ENCODE assay signal across 9 cellular contexts in the genomic region with DNA sequence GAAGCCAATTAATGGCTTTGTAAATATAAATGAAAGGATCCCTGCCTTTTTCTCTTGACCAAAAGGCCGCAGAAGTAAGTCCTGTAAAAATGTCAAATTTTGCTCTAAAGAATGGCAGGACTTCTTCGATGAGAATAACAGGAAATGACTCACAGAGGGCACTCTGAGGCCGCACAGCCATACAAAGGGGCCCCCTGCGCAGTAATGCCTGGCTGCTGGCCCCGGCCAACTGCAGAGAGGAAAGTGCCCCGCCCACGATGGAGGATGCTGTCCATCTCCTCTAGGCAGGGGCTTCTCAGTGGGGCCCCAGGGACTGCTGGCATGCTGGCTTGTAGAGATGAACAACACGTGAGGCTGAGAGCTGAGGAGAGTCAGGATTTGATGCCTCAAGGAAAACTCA. TPM values are rescaled to one million over a fixed set of nuclear protein-coding genes. Genes with fewer than 3 reads are reported as not detected.
DNase-seq lines count a peak whose midpoint lies in the region; TF ChIP-seq lines count a peak whose summit lies in the region.
"Had no signal": no experiment of that assay in that cellular context is flagged by ENCODE, and none has a peak within 500 bp of the region (broad histone marks: within the 10 kb centered on the region; RNA-seq: fewer than 3 reads in every experiment).

No MANE protein-coding gene starts in this region.

- H3K4me3 Mint-ChIP-seq in CD14-positive monocyte: peak overlapping the region in 1 of 2 donors; percentile 67

- no peaks in the 10 kb centered on the region for H3K9me3 Mint-ChIP-seq in CD14-positive monocyte

- H3K27me3 ChIP-seq in cardiac muscle cell: peaks cover 2% of the 10 kb centered on the region
- no peaks in the 10 kb centered on the region for H3K27me3 ChIP-seq in spleen (replicated peaks in 1 of 7)

- DNase-seq in CD14-positive monocyte (ENCODE audit: low spot score) (peak; percentile 52), HT1080 (ENCODE audit: low read depth) (peak; percentile 85), cardiac muscle cell (ENCODE audit: low read depth in 1 of 2, low spot score in 1 of 2) (peak; percentile 1 to 96), spleen (peak; percentile 80), caudate nucleus (lab: John Stamatoyannopoulos, UW) (no peak), cerebellar cortex (ENCODE audit: low spot score) (no peak), GM20000 (ENCODE audit: low spot score) (no peak)
- peak; percentile 38 to 46 for DNase-seq in activated CD4-positive, alpha-beta T cell treated with anti-CD3 and anti-CD28 coated beads, Interleukin-2, amount 50 U/mL, for 48 hours

- 3 to 7% (median 6%) methylated on average over 8 of the region's 8 CpGs for WGBS in spleen, 5 donors

- H3K36me3 Mint-ChIP-seq in CD14-positive monocyte: peaks cover 0 to 3% of the 10 kb centered on the region in 2 donors

- peaks cover 0 to 2% (median 2%) of the 10 kb centered on the region in 3 donors for H3K27me3 Mint-ChIP-seq in CD14-positive monocyte (ENCODE audit: low read depth in 3 of 3)

- no peaks in the 10 kb centered on the region for H3K4me1 ChIP-seq in cardiac muscle cell (ENCODE audit: low read depth)
- H3K4me1 ChIP-seq in spleen: peaks cover 0 to 10% (median 7%) of the 10 kb centered on the region in 6 donors

- H3K4me3 ChIP-seq in cardiac muscle cell: no peak overlapping the region
- H3K4me3 ChIP-seq in spleen: no peak overlapping the region

- no peaks in the 10 kb centered on the region for H3K9me3 ChIP-seq in cardiac muscle cell (ENCODE audit: low read depth)
- no peaks in the 10 kb centered on the region for H3K9me3 ChIP-seq in spleen

- no peak for TF ChIP-seq CTCF in CD14-positive monocyte (IDR thresholded peaks at IDR 0.05)
- TF ChIP-seq CTCF in cardiac muscle cell (IDR thresholded peaks at IDR 0.05; ENCODE audit: low read depth, low read length): no peak
- TF ChIP-seq CTCF in spleen (IDR thresholded peaks at IDR 0.05 in 8 of 11, conservative IDR thresholded peaks at IDR 0.05 in 3 of 11): no peak
- TF ChIP-seq CTCF in GM20000 (IDR thresholded peaks at IDR 0.05; ENCODE audit: extremely low read depth, missing control alignments): no peak

- H3K27ac ChIP-seq in cardiac muscle cell (no peak overlapping the region), spleen (peak overlapping the region in 2 of 8 donors; percentile 24 to 30), caudate nucleus (ENCODE audit: low read depth, low read length) (no peak overlapping the region)
- H3K27ac ChIP-seq: epithelial cell of prostate had no signal

- H3K36me3 ChIP-seq in cardiac muscle cell (no peaks in the 10 kb centered on the region), spleen (no peaks in the 10 kb centered on the region)

- H3K27ac Mint-ChIP-seq in CD14-positive monocyte: peak overlapping the region in 3 of 7 donors; percentile 28 to 56 (median 51)

- TF ChIP-seq POLR2A in spleen (IDR thresholded peaks at IDR 0.05): no peak

- H3K4me1 Mint-ChIP-seq in CD14-positive monocyte: peaks cover 11% of the 10 kb centered on the region

- intact Hi-C loops in CD14-positive monocyte (cut with micrococcal nuclease): no loop called here
- intact Hi-C loops in spleen (cut with DNase I; ENCODE audit: low total_unique reads): no loop called here

RNA-seq across cellular contexts. Expression of a gene that starts 18.1 kb away (rescaled TPM):
- polyA plus RNA-seq in CD14-positive monocyte (not detected), cardiac muscle cell (not detected in 2 replicates), spleen (under 1 TPM in 2 of 3 donors, not detected in 1; under 0.01 to 0.02 TPM)
- not detected in 2 replicates for total RNA-seq in HT1080 (2014; rRNA removed; shearing (Covaris generic))
- not detected in 2 replicates for polyA plus RNA-seq in HT1080 (2015; cell fraction: cytosol; rRNA removed)
- polyA plus RNA-seq in HT1080 (2015; cell fraction: nucleus; rRNA removed): not detected in 2 replicates
- total RNA-seq in cardiac muscle cell (not detected in 2 replicates), spleen (under 1 TPM in 1 of 7 donors, not detected in 6; 0.26 TPM)

Comparison
In these comparisons a context has a peak if more than half of its experiments do, and no peak if none do; other contexts are left out.
1. DNase-seq: peak in CD14-positive monocyte (single experiment), HT1080 (single experiment), activated CD4-positive, alpha-beta T cell treated with anti-CD3 and anti-CD28 coated beads, Interleukin-2, amount 50 U/mL, for 48 hours (2 of 2), cardiac muscle cell (2 of 2) and spleen (single experiment); none in caudate nucleus (0 of 61), cerebellar cortex (single experiment) and GM20000 (single experiment).